14 cellular contexts compared by ENCODE assay signal in genomic region chr19:16085115-16085514, GRCh38. TPM values are rescaled to one million over a fixed set of nuclear protein-coding genes. Genes with fewer than 3 reads are reported as not detected.
DNase-seq lines count a peak whose midpoint lies in the region; ATAC-seq and TF ChIP-seq lines count a peak whose summit lies in the region.
"Had no signal": no experiment of that assay in that cellular context is flagged by ENCODE, and none has a peak within 500 bp of the region (broad histone marks: within the 10 kb centered on the region; RNA-seq: fewer than 3 reads in every experiment).

No MANE protein-coding gene starts in this region.

- ATAC-seq in activated B cell treated with CpG ODN at 0.5 μM for 24 hours (ENCODE audit: low read depth) (no peak), GM21786 (IDR thresholded peaks at IDR 0.05; ENCODE audit: unreplicated experiment) (no peak), GM18505 (IDR thresholded peaks at IDR 0.05; ENCODE audit: unreplicated experiment) (no peak)

- DNase-seq in activated naive CD4-positive, alpha-beta T cell treated with anti-CD3 and anti-CD28 coated beads for 36 hours, result no peak
- no peak for DNase-seq in activated naive CD4-positive, alpha-beta T cell (lab: John Stamatoyannopoulos, UW)
- DNase-seq in activated B cell treated with CpG ODN at 0.5 μM for 24 hours, result no peak
- DNase-seq in fibroblast of mammary gland (ENCODE audit: low read depth), result peak; percentile 54
- no peak for DNase-seq in transverse colon
- no peak for DNase-seq in germinal center (ENCODE audit: low spot score)
- DNase-seq: activated CD4-positive, CD25-positive, alpha-beta regulatory T cell; foreskin melanocyte; midbrain had no signal

- CTCF ChIA-PET in activated naive CD4-positive, alpha-beta T cell treated with anti-CD3 and anti-CD28 coated beads for 36 hours (lab: Charles Lee), result interaction anchor here (0.8 to 3.8 kb wide), 4 partner anchors 10 to 298 kb away, joined by 3 to 20 read pairs (median 9); no protein-coding TSS in a partner anchor
- CTCF ChIA-PET in activated B cell treated with CpG ODN at 0.5 μM for 24 hours (lab: Charles Lee), result interaction anchor here (0.6 kb wide), 1 partner anchor 19 kb away, joined by 3 read pairs; no protein-coding TSS in a partner anchor

- no peaks in the 10 kb centered on the region for H3K9me3 ChIP-seq in transverse colon

- no peak overlapping the region for H3K4me3 ChIP-seq in fibroblast of mammary gland (ENCODE audit: control insufficient read depth, low read depth, low read length)
- no peak overlapping the region for H3K4me3 ChIP-seq in transverse colon
- H3K4me3 ChIP-seq: skin epidermis had no signal

- intact Hi-C loops in activated naive CD4-positive, alpha-beta T cell treated with anti-CD3 and anti-CD28 coated beads for 36 hours (cut with micrococcal nuclease), result no loop called here
- intact Hi-C loops in activated B cell treated with CpG ODN at 0.5 μM for 24 hours (cut with micrococcal nuclease), result no loop called here
- intact Hi-C loops in transverse colon (cut with DNase I; ENCODE audit: low total_unique reads), result no loop called here

- no peaks in the 10 kb centered on the region for H3K9me3 Mint-ChIP-seq in activated naive CD4-positive, alpha-beta T cell treated with anti-CD3 and anti-CD28 coated beads for 36 hours
- no peaks in the 10 kb centered on the region for H3K9me3 Mint-ChIP-seq in activated B cell treated with CpG ODN at 0.5 μM for 24 hours
- H3K9me3 Mint-ChIP-seq: brain had no signal

- TF ChIP-seq CTCF in activated B cell treated with CpG ODN at 0.5 μM for 24 hours (IDR thresholded peaks at IDR 0.05), result no peak
- TF ChIP-seq CTCF in fibroblast of mammary gland (conservative IDR thresholded peaks at IDR 0.05; ENCODE audit: control insufficient read depth, insufficient read depth, low read depth, low read length), result no peak
- no peak for TF ChIP-seq CTCF in transverse colon (IDR thresholded peaks at IDR 0.05)

- POLR2A ChIA-PET in activated B cell treated with CpG ODN at 0.5 μM for 24 hours (lab: Charles Lee), result interaction anchor here (1.1 to 4.4 kb wide), 7 partner anchors 9 to 101 kb away, joined by 3 to 45 read pairs (median 16); partner anchors contain the start of genes FAM32A, RAB8A and TPM4

- in situ Hi-C loops in transverse colon (cut with MboI; ENCODE audit: low pct_ligation_motif_present in 1 of 4, low pct_unique_long_range_greater_than_20kb in 1 of 4, low sequenced_read_pairs in 3 of 4), result no loop called here

- peaks cover 0 to 69% (median 36%) of the 10 kb centered on the region in 4 donors for H3K36me3 ChIP-seq in transverse colon

- H3K4me1 ChIP-seq in transverse colon, result peaks cover 35 to 79% (median 58%) of the 10 kb centered on the region in 4 donors

- no peaks in the 10 kb centered on the region for H3K27me3 ChIP-seq in transverse colon

- H3K27ac ChIP-seq in transverse colon, result peak overlapping the region; percentile 2 to 100 (median 100)
- H3K27ac ChIP-seq: KMS-11 had no signal

- no peaks in the 10 kb centered on the region for H3K27me3 Mint-ChIP-seq in activated naive CD4-positive, alpha-beta T cell treated with anti-CD3 and anti-CD28 coated beads for 36 hours (ENCODE audit: low read depth)
- no peaks in the 10 kb centered on the region for H3K27me3 Mint-ChIP-seq in activated B cell treated with CpG ODN at 0.5 μM for 24 hours
- H3K27me3 Mint-ChIP-seq: brain had no signal

- no peak for TF ChIP-seq EP300 in transverse colon (IDR thresholded peaks at IDR 0.05; ENCODE audit: low read depth)

- peaks cover 58% of the 10 kb centered on the region for H3K4me1 Mint-ChIP-seq in activated naive CD4-positive, alpha-beta T cell treated with anti-CD3 and anti-CD28 coated beads for 36 hours (ENCODE audit: low read depth)
- H3K4me1 Mint-ChIP-seq in activated B cell treated with CpG ODN at 0.5 μM for 24 hours, result peaks cover 53% of the 10 kb centered on the region

- H3K36me3 Mint-ChIP-seq in activated naive CD4-positive, alpha-beta T cell treated with anti-CD3 and anti-CD28 coated beads for 36 hours (ENCODE audit: low read depth), result peaks cover 83% of the 10 kb centered on the region
- peaks cover 89% of the 10 kb centered on the region for H3K36me3 Mint-ChIP-seq in activated B cell treated with CpG ODN at 0.5 μM for 24 hours (ENCODE audit: low read depth)

- no peak overlapping the region for H3K4me3 Mint-ChIP-seq in activated naive CD4-positive, alpha-beta T cell treated with anti-CD3 and anti-CD28 coated beads for 36 hours
- H3K4me3 Mint-ChIP-seq in activated B cell treated with CpG ODN at 0.5 μM for 24 hours, result no peak overlapping the region
- H3K4me3 Mint-ChIP-seq: brain had no signal

- WGBS in transverse colon (ENCODE audit: low coverage in 1 of 2), 2 donors, result 69 to 74% methylated on average over 3 to 6 of the region's 6 CpGs

- peak overlapping the region; percentile 88 for H3K27ac Mint-ChIP-seq in activated naive CD4-positive, alpha-beta T cell treated with anti-CD3 and anti-CD28 coated beads for 36 hours
- H3K27ac Mint-ChIP-seq in activated B cell treated with CpG ODN at 0.5 μM for 24 hours, result peak overlapping the region; percentile 93

- TF ChIP-seq POLR2A in transverse colon (IDR thresholded peaks at IDR 0.05), result no peak
- TF ChIP-seq POLR2A in GM18505 (IDR thresholded peaks at IDR 0.05; ENCODE audit: borderline replicate concordance, extremely low read depth, insufficient read depth, insufficient read length), result no peak

RNA-seq across cellular contexts. Expression of gene TPM4, which starts 8.8 kb away (rescaled TPM):
- total RNA-seq in activated naive CD4-positive, alpha-beta T cell treated with anti-CD3 and anti-CD28 coated beads for 36 hours, result 100 to 1,000 TPM; 240 to 254 TPM
- total RNA-seq in activated B cell treated with CpG ODN at 0.5 μM for 24 hours, result 238 and 257 TPM in 2 replicates
- 100 to 1,000 TPM; 228 to 491 (median 288) TPM for total RNA-seq in transverse colon

RNA-seq across cellular contexts. Expression of gene RAB8A, which starts 26.6 kb away (rescaled TPM):
- total RNA-seq in activated naive CD4-positive, alpha-beta T cell treated with anti-CD3 and anti-CD28 coated beads for 36 hours, result 10 to 100 TPM; 90.5 to 95.2 TPM
- total RNA-seq in activated B cell treated with CpG ODN at 0.5 μM for 24 hours, result 157 and 171 TPM in 2 replicates
- 100 to 1,000 TPM in 1 of 4 donors, 10 to 100 TPM in 3; 22.3 to 102 (median 67.9) TPM for total RNA-seq in transverse colon

RNA-seq across cellular contexts. Expression of gene HSH2D, which starts 58.4 kb away (rescaled TPM):
- total RNA-seq in activated naive CD4-positive, alpha-beta T cell treated with anti-CD3 and anti-CD28 coated beads for 36 hours, result 10 to 100 TPM; 18.3 to 20.7 TPM
- total RNA-seq in activated B cell treated with CpG ODN at 0.5 μM for 24 hours (172 and 191 TPM in 2 replicates), transverse colon (10 to 100 TPM; 17.6 to 55.4 (median 30.8) TPM)
